30 cellular contexts compared by ENCODE assay signal in the genomic region with DNA sequence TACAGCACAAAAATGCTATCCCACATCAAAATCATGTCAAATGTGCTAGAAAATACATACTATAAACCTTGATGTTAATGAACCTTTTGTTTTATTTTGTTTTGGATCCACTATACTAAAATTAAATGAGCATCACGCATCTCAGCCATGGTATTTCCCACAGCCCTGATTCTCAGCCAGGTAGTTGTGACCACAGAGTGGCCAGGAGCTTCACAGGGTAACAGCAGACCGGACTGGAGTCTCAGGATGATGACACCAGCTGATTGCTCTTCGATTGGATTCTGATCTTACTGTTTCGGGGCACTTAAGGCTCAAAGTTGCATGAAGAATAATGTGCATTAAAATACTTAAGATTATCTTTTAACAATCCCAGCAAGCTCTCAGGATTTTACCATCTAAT.
"Had no signal": no experiment of that assay in that cellular context is flagged by ENCODE, and none has a peak within 500 bp of the region (broad histone marks: within the 10 kb centered on the region; RNA-seq: fewer than 3 reads in every experiment).

No MANE protein-coding gene starts in this region.

- H3K27ac ChIP-seq: colonic mucosa, parathyroid adenoma, psoas muscle, sigmoid colon, tibial nerve had no signal

- DNase-seq: activated CD4-positive, alpha-beta T cell treated with anti-CD3 and anti-CD28 coated beads for 36 hours; activated CD4-positive, CD25-positive, alpha-beta regulatory T cell; activated CD8-positive, alpha-beta memory T cell treated with anti-CD3 and anti-CD28 coated beads for 24 hours; anterior cingulate cortex; colonic mucosa; effector memory CD8-positive, alpha-beta T cell; foreskin fibroblast; head of caudate nucleus; hippocampal formation; kidney; left colon; mammary epithelial cell; naive B cell; nucleus accumbens; psoas muscle; sigmoid colon; small intestine; stimulated activated CD4-positive, alpha-beta T cell treated with anti-CD3 and anti-CD28 coated beads, Interleukin-1b, Interleukin-23, amount 100 ng/mL, for 48 hours; stimulated activated CD4-positive, alpha-beta T cell treated with anti-CD3 and anti-CD28 coated beads, Interleukin-4, amount 100 ng/mL, for 4 hours; stimulated activated CD8-positive, alpha-beta memory T cell treated with anti-CD3 and anti-CD28 coated beads, Interleukin-4, amount 100 ng/mL, for 48 hours; stimulated activated naive CD4-positive, alpha-beta T cell treated with Interleukin-2 at 50 U/mL for 16 hours; T-cell had no signal

- H3K9me3 ChIP-seq: colonic mucosa, psoas muscle, sigmoid colon, tibial nerve had no signal

- H2AFZ ChIP-seq: parathyroid adenoma had no signal

- H3K27ac Mint-ChIP-seq: activated naive CD4-positive, alpha-beta T cell treated with anti-CD3 and anti-CD28 coated beads, Interleukin-2, amount 50 U/mL, for 24 hours; mesothelial cell of epicardium; T-cell had no signal

- H3K4me3 Mint-ChIP-seq: activated CD4-positive, alpha-beta T cell treated with anti-CD3 and anti-CD28 coated beads for 36 hours; activated naive CD4-positive, alpha-beta T cell treated with anti-CD3 and anti-CD28 coated beads, Interleukin-2, amount 50 U/mL, for 24 hours; central memory CD8-positive, alpha-beta T cell; mesothelial cell of epicardium; naive B cell; neural crest cell; T-cell had no signal

- H3K36me3 ChIP-seq: colonic mucosa had no signal

- H3K9me3 Mint-ChIP-seq: activated naive CD4-positive, alpha-beta T cell treated with anti-CD3 and anti-CD28 coated beads, Interleukin-2, amount 50 U/mL, for 24 hours; central memory CD8-positive, alpha-beta T cell; effector memory CD8-positive, alpha-beta T cell; mesothelial cell of epicardium; naive B cell; neural crest cell; T-cell; T-helper 2 cell treated with Interferon-gamma antibody and Interleukin-4, amounts not matched to agents 5 μg/mL and 100 μg/mL, for 36 hours had no signal

- H3K27me3 ChIP-seq: colonic mucosa, sigmoid colon, tibial nerve had no signal

- ATAC-seq: activated CD4-positive, alpha-beta T cell treated with anti-CD3 and anti-CD28 coated beads for 36 hours; effector memory CD8-positive, alpha-beta T cell; esophagus mucosa; left colon; psoas muscle; T-cell had no signal

- H3K27me3 Mint-ChIP-seq: activated CD4-positive, alpha-beta T cell treated with anti-CD3 and anti-CD28 coated beads for 36 hours; activated naive CD4-positive, alpha-beta T cell treated with anti-CD3 and anti-CD28 coated beads, Interleukin-2, amount 50 U/mL, for 24 hours; central memory CD8-positive, alpha-beta T cell; effector memory CD8-positive, alpha-beta T cell; naive B cell; T-cell had no signal

- H3K4me3 ChIP-seq: colonic mucosa, psoas muscle, sigmoid colon, tibial nerve had no signal

- H3K4me1 ChIP-seq: colonic mucosa, psoas muscle, sigmoid colon had no signal
